Comparison of ENCODE assay signal across 8 cellular contexts in genomic region chr6:157982297-157982579, GRCh38. TPM values are rescaled to one million over a fixed set of nuclear protein-coding genes. Genes with fewer than 3 reads are reported as not detected.
DNase-seq lines count a peak whose midpoint lies in the region; ATAC-seq and TF ChIP-seq lines count a peak whose summit lies in the region.

No MANE protein-coding gene starts in this region.

- no peaks in the 10 kb centered on the region for H3K27me3 ChIP-seq in sigmoid colon

- intact Hi-C loops in left ventricle myocardium superior (cut with micrococcal nuclease) = loop anchor here (10.0 kb wide), 1 partner anchor 83 kb away; no protein-coding TSS in a partner anchor
- intact Hi-C loops in sigmoid colon (cut with DNase I) = loop anchor here (5.0 kb wide), 2 partner anchors 35 to 185 kb away; partner anchors contain the start of genes GTF2H5 and SERAC1

- 0 to 3% methylated on average over 16 of the region's 16 CpGs for WGBS in sigmoid colon, 2 donors

- H3K4me1 ChIP-seq in sigmoid colon = peaks cover 0 to 48% (median 32%) of the 10 kb centered on the region in 4 donors

- in situ Hi-C loops in G401 (cut with HindIII; ENCODE audit: low sequenced_read_pairs) = no loop called here

- no peak for TF ChIP-seq POLR2A in sigmoid colon (IDR thresholded peaks at IDR 0.05)

- TF ChIP-seq CTCF in GM12864 (IDR thresholded peaks at IDR 0.05; ENCODE audit: low read depth, low read length, missing control alignments) = no peak
- no peak for TF ChIP-seq CTCF in sigmoid colon (IDR thresholded peaks at IDR 0.05)

- no peaks in the 10 kb centered on the region for H3K9me3 ChIP-seq in sigmoid colon

- H3K27ac ChIP-seq in sigmoid colon = peak overlapping the region; percentile 83 to 94 (median 86)

- no peak for DNase-seq in GM12864 (ENCODE audit: low read depth)
- peak; percentile 40 for DNase-seq in NCI-H1092 (lab: John Stamatoyannopoulos, UW)
- peak; percentile 30 for DNase-seq in activated naive CD4-positive, alpha-beta T cell treated with anti-CD3 and anti-CD28 coated beads, Interleukin-2, amount 50 U/mL, for 16 hours
- peak; percentile 59 for DNase-seq in left ventricle myocardium superior
- peak; percentile 73 for DNase-seq in sigmoid colon
- no peak for DNase-seq in G401 (ENCODE audit: low spot score)

- no peak for TF ChIP-seq EP300 in sigmoid colon (IDR thresholded peaks at IDR 0.05)

- peak; percentile 38 for ATAC-seq in GM21825 (IDR thresholded peaks at IDR 0.05; ENCODE audit: unreplicated experiment)
- ATAC-seq in left ventricle myocardium superior = peak; percentile 55
- ATAC-seq in HG03196 (IDR thresholded peaks at IDR 0.05; ENCODE audit: unreplicated experiment) = no peak

- no peaks in the 10 kb centered on the region for H3K36me3 ChIP-seq in sigmoid colon

- peak overlapping the region; percentile 83 for H3K4me3 ChIP-seq in GM12864 (ENCODE audit: low read depth, low read length)
- peak overlapping the region; percentile 72 to 99 (median 82) for H3K4me3 ChIP-seq in sigmoid colon

RNA-seq across cellular contexts. Expression of gene SYNJ2, which starts 0.6 kb away (rescaled TPM):
- total RNA-seq in left ventricle myocardium superior = 14.7 TPM
- total RNA-seq in sigmoid colon = 10 to 100 TPM in 3 of 4 donors, 1 to 10 TPM in 1; 8.7 to 22.9 (median 12.3) TPM
- 10 to 100 TPM in 2 of 3 donors, 1 to 10 TPM in 1; 9.6 to 13.4 (median 12.9) TPM for polyA plus RNA-seq in sigmoid colon
- 12.2 and 16.9 TPM in 2 replicates for total RNA-seq in G401 (2014; rRNA removed; shearing (Covaris generic))

Comparison
In these comparisons a context has a peak if more than half of its experiments do, and no peak if none do; other contexts are left out.
1. DNase-seq: peak in NCI-H1092 (single experiment), activated naive CD4-positive, alpha-beta T cell treated with anti-CD3 and anti-CD28 coated beads, Interleukin-2, amount 50 U/mL, for 16 hours (single experiment), left ventricle myocardium superior (single experiment) and sigmoid colon (single experiment); none in GM12864 (single experiment) and G401 (single experiment).